ENCODE assay signal across 2 cellular contexts in the genomic region with DNA sequence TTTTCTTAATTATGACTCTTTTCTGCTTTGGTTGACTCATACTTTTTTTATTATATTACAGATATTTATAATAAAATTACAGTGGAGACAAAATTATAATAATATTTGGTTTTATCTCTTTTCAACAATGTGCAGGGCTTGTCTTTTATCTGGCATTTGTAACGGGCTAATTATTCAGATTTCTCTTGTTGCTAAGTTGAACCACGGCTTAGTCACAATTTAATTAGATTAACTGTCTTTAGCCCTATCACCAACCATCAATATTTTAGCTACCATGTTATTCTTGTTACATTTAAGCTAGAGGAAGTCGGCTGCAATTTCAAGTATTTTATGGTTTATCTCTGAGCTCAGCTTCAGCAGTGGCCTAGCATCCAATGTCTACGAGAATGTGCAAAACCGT.
A peak's percentile ranks its signal among the peaks of the same experiment; 100 is the strongest.
TF ChIP-seq lines count a peak whose summit lies in the region.

No MANE protein-coding gene starts in this region.

TF ChIP-seq in SK-N-SH, 30 proteins besides CTCF, POLR2A, EP300 and RAD21 (continued from another document and continues in another):
- TF ChIP-seq, protein P1, sequence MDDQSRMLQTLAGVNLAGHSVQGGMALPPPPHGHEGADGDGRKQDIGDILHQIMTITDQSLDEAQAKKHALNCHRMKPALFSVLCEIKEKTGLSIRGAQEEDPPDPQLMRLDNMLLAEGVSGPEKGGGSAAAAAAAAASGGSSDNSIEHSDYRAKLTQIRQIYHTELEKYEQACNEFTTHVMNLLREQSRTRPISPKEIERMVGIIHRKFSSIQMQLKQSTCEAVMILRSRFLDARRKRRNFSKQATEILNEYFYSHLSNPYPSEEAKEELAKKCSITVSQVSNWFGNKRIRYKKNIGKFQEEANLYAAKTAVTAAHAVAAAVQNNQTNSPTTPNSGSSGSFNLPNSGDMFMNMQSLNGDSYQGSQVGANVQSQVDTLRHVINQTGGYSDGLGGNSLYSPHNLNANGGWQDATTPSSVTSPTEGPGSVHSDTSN (IDR thresholded peaks at IDR 0.05), result no peak
- TF ChIP-seq MEF2A (IDR thresholded peaks at IDR 0.05; ENCODE audit: borderline replicate concordance, low read depth) (no peak), JUND (IDR thresholded peaks at IDR 0.05) (no peak), FOXJ3 (CRISPR knock-in tag; IDR thresholded peaks at IDR 0.05) (peak; percentile 48; the same call in 1 of the 2 replicates), YY1 (IDR thresholded peaks at IDR 0.05; ENCODE audit: low read depth) (no peak), EZH2phosphoT487 (IDR thresholded peaks at IDR 0.05; ENCODE audit: borderline replicate concordance, low read depth) (no peak), GABPA (IDR thresholded peaks at IDR 0.05; ENCODE audit: low read depth) (no peak), RCOR1 (IDR thresholded peaks at IDR 0.05; ENCODE audit: low read length) (peak; percentile 69), ELF1 (IDR thresholded peaks at IDR 0.05) (no peak), TAF1 (IDR thresholded peaks at IDR 0.05; ENCODE audit: borderline replicate concordance, low read depth, low read length) (no peak), FOSL2 (IDR thresholded peaks at IDR 0.05; ENCODE audit: borderline replicate concordance, low read depth) (no peak), MXI1 (IDR thresholded peaks at IDR 0.05; ENCODE audit: low read depth, low read length) (peak; percentile 32; the same call in 1 of the 2 replicates), POLR2AphosphoS5 (IDR thresholded peaks at IDR 0.05; ENCODE audit: low read depth, low read length) (no peak), NFIC (IDR thresholded peaks at IDR 0.05; ENCODE audit: borderline replicate concordance) (no peak), GATA2 (CRISPR knock-in tag; IDR thresholded peaks at IDR 0.05) (peak; percentile 80), SMC3 (IDR thresholded peaks at IDR 0.05; ENCODE audit: low read depth, low read length) (no peak), NRF1 (IDR thresholded peaks at IDR 0.05; ENCODE audit: low read depth, low read length) (no peak), RFX5 (IDR thresholded peaks at IDR 0.05; ENCODE audit: low read length) (peak; percentile 47; the same call in 1 of the 2 replicates), FOXM1 (IDR thresholded peaks at IDR 0.05; ENCODE audit: low read depth) (no peak)
- TF ChIP-seq, protein P2, sequence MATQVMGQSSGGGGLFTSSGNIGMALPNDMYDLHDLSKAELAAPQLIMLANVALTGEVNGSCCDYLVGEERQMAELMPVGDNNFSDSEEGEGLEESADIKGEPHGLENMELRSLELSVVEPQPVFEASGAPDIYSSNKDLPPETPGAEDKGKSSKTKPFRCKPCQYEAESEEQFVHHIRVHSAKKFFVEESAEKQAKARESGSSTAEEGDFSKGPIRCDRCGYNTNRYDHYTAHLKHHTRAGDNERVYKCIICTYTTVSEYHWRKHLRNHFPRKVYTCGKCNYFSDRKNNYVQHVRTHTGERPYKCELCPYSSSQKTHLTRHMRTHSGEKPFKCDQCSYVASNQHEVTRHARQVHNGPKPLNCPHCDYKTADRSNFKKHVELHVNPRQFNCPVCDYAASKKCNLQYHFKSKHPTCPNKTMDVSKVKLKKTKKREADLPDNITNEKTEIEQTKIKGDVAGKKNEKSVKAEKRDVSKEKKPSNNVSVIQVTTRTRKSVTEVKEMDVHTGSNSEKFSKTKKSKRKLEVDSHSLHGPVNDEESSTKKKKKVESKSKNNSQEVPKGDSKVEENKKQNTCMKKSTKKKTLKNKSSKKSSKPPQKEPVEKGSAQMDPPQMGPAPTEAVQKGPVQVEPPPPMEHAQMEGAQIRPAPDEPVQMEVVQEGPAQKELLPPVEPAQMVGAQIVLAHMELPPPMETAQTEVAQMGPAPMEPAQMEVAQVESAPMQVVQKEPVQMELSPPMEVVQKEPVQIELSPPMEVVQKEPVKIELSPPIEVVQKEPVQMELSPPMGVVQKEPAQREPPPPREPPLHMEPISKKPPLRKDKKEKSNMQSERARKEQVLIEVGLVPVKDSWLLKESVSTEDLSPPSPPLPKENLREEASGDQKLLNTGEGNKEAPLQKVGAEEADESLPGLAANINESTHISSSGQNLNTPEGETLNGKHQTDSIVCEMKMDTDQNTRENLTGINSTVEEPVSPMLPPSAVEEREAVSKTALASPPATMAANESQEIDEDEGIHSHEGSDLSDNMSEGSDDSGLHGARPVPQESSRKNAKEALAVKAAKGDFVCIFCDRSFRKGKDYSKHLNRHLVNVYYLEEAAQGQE (IDR thresholded peaks at IDR 0.05; ENCODE audit: low read depth, low read length), result no peak
- TF ChIP-seq, protein P3, sequence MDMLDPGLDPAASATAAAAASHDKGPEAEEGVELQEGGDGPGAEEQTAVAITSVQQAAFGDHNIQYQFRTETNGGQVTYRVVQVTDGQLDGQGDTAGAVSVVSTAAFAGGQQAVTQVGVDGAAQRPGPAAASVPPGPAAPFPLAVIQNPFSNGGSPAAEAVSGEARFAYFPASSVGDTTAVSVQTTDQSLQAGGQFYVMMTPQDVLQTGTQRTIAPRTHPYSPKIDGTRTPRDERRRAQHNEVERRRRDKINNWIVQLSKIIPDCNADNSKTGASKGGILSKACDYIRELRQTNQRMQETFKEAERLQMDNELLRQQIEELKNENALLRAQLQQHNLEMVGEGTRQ (IDR thresholded peaks at IDR 0.05; ENCODE audit: borderline replicate concordance, low read depth, low read length), result no peak
- TF ChIP-seq, protein P4, sequence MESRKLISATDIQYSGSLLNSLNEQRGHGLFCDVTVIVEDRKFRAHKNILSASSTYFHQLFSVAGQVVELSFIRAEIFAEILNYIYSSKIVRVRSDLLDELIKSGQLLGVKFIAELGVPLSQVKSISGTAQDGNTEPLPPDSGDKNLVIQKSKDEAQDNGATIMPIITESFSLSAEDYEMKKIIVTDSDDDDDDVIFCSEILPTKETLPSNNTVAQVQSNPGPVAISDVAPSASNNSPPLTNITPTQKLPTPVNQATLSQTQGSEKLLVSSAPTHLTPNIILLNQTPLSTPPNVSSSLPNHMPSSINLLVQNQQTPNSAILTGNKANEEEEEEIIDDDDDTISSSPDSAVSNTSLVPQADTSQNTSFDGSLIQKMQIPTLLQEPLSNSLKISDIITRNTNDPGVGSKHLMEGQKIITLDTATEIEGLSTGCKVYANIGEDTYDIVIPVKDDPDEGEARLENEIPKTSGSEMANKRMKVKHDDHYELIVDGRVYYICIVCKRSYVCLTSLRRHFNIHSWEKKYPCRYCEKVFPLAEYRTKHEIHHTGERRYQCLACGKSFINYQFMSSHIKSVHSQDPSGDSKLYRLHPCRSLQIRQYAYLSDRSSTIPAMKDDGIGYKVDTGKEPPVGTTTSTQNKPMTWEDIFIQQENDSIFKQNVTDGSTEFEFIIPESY (IDR thresholded peaks at IDR 0.05; ENCODE audit: borderline replicate concordance, low read depth), result no peak
- TF ChIP-seq, protein P5, sequence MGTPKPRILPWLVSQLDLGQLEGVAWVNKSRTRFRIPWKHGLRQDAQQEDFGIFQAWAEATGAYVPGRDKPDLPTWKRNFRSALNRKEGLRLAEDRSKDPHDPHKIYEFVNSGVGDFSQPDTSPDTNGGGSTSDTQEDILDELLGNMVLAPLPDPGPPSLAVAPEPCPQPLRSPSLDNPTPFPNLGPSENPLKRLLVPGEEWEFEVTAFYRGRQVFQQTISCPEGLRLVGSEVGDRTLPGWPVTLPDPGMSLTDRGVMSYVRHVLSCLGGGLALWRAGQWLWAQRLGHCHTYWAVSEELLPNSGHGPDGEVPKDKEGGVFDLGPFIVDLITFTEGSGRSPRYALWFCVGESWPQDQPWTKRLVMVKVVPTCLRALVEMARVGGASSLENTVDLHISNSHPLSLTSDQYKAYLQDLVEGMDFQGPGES (IDR thresholded peaks at IDR 0.05; ENCODE audit: low read depth, low read length), result no peak

TF ChIP-seq in SK-N-SH treated with all-trans-retinoic acid at 6 μM for 48 hours, 23 proteins besides CTCF, POLR2A, EP300 and RAD21 (continued from another document):
- TF ChIP-seq ARNTL (CRISPR knock-in tag; IDR thresholded peaks at IDR 0.05; ENCODE audit: borderline replicate concordance, low read depth), result no peak
- TF ChIP-seq, protein P6, sequence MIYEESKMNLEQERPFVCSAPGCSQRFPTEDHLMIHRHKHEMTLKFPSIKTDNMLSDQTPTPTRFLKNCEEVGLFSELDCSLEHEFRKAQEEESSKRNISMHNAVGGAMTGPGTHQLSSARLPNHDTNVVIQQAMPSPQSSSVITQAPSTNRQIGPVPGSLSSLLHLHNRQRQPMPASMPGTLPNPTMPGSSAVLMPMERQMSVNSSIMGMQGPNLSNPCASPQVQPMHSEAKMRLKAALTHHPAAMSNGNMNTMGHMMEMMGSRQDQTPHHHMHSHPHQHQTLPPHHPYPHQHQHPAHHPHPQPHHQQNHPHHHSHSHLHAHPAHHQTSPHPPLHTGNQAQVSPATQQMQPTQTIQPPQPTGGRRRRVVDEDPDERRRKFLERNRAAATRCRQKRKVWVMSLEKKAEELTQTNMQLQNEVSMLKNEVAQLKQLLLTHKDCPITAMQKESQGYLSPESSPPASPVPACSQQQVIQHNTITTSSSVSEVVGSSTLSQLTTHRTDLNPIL (CRISPR knock-in tag; IDR thresholded peaks at IDR 0.05; ENCODE audit: low read depth), result peak; percentile 95
- TF ChIP-seq ZC3H10 (CRISPR knock-in tag; IDR thresholded peaks at IDR 0.05), result no peak
- TF ChIP-seq BACH2 (CRISPR knock-in tag; IDR thresholded peaks at IDR 0.05; ENCODE audit: borderline replicate concordance), result no peak
- TF ChIP-seq TOX (CRISPR knock-in tag; IDR thresholded peaks at IDR 0.05; ENCODE audit: borderline replicate concordance), result no peak
- TF ChIP-seq, protein P7, sequence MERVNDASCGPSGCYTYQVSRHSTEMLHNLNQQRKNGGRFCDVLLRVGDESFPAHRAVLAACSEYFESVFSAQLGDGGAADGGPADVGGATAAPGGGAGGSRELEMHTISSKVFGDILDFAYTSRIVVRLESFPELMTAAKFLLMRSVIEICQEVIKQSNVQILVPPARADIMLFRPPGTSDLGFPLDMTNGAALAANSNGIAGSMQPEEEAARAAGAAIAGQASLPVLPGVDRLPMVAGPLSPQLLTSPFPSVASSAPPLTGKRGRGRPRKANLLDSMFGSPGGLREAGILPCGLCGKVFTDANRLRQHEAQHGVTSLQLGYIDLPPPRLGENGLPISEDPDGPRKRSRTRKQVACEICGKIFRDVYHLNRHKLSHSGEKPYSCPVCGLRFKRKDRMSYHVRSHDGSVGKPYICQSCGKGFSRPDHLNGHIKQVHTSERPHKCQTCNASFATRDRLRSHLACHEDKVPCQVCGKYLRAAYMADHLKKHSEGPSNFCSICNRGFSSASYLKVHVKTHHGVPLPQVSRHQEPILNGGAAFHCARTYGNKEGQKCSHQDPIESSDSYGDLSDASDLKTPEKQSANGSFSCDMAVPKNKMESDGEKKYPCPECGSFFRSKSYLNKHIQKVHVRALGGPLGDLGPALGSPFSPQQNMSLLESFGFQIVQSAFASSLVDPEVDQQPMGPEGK (CRISPR knock-in tag; IDR thresholded peaks at IDR 0.05; ENCODE audit: borderline replicate concordance), result peak; percentile 89
- 0 out of 2 replicates have a peak, but pooled peaks have one; percentile 30 for TF ChIP-seq ZNF8 (CRISPR knock-in tag; IDR thresholded peaks at IDR 0.05)
- TF ChIP-seq GLIS3 (CRISPR knock-in tag; IDR thresholded peaks at IDR 0.05), result peak; percentile 93
- TF ChIP-seq, protein P8, sequence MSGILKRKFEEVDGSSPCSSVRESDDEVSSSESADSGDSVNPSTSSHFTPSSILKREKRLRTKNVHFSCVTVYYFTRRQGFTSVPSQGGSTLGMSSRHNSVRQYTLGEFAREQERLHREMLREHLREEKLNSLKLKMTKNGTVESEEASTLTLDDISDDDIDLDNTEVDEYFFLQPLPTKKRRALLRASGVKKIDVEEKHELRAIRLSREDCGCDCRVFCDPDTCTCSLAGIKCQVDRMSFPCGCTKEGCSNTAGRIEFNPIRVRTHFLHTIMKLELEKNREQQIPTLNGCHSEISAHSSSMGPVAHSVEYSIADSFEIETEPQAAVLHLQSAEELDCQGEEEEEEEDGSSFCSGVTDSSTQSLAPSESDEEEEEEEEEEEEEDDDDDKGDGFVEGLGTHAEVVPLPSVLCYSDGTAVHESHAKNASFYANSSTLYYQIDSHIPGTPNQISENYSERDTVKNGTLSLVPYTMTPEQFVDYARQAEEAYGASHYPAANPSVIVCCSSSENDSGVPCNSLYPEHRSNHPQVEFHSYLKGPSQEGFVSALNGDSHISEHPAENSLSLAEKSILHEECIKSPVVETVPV (CRISPR knock-in tag; IDR thresholded peaks at IDR 0.05), result peak; percentile 94
- TF ChIP-seq ZFP30 (CRISPR knock-in tag; IDR thresholded peaks at IDR 0.05), result peak; percentile 2; the same call in 1 of the 2 replicates
- peak; percentile 90 for TF ChIP-seq SNAI2 (CRISPR knock-in tag; IDR thresholded peaks at IDR 0.05)
- TF ChIP-seq ZNF565 (CRISPR knock-in tag; conservative IDR thresholded peaks at IDR 0.05; ENCODE audit: low read depth), result 0 out of 2 replicates have a peak, but pooled peaks have one; percentile 56
- TF ChIP-seq TCF4 (CRISPR knock-in tag; IDR thresholded peaks at IDR 0.05; ENCODE audit: borderline replicate concordance), result peak; percentile 95
- TF ChIP-seq, protein P9, sequence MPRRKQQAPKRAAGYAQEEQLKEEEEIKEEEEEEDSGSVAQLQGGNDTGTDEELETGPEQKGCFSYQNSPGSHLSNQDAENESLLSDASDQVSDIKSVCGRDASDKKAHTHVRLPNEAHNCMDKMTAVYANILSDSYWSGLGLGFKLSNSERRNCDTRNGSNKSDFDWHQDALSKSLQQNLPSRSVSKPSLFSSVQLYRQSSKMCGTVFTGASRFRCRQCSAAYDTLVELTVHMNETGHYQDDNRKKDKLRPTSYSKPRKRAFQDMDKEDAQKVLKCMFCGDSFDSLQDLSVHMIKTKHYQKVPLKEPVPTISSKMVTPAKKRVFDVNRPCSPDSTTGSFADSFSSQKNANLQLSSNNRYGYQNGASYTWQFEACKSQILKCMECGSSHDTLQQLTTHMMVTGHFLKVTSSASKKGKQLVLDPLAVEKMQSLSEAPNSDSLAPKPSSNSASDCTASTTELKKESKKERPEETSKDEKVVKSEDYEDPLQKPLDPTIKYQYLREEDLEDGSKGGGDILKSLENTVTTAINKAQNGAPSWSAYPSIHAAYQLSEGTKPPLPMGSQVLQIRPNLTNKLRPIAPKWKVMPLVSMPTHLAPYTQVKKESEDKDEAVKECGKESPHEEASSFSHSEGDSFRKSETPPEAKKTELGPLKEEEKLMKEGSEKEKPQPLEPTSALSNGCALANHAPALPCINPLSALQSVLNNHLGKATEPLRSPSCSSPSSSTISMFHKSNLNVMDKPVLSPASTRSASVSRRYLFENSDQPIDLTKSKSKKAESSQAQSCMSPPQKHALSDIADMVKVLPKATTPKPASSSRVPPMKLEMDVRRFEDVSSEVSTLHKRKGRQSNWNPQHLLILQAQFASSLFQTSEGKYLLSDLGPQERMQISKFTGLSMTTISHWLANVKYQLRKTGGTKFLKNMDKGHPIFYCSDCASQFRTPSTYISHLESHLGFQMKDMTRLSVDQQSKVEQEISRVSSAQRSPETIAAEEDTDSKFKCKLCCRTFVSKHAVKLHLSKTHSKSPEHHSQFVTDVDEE (CRISPR knock-in tag; IDR thresholded peaks at IDR 0.05), result peak; percentile 92
